ENCODE assay signal across 8 cellular contexts in the genomic region with DNA sequence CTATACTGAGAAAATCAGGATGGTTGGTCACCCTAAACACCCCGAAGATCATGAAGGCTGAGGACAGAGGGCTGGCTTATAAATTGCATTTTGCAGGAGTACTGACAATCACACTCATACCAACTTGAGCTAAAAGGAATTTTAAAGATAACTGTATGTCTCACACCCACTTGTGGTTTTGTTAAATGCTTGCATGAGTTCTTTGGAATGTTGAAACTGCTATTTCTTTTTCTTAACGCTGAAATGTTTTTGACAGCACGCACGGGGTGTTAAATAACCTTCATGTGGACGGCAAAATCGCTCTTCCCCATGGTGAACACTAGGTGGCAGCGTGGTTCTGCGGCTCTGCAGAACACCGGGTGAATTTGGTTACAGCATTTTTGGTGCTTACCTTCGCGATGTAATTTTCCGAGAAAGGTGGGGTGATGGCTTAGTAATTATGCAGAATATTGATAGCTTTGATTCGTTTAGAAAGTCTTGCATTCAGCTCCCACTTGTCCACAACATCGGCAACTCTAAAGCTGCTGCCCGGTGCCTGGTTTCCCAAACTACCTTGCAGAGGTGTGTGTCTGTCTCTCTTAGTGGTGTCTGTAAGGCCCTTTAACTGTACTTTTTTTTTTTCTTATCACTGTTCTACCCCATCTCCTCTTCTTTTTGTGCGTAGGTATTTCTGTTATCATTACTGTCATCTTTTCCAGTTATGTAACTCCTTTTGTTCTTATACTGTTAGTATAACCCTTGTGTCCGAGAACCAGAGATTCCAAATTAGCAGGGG. TPM values are rescaled to one million over a fixed set of nuclear protein-coding genes. Genes with fewer than 3 reads are reported as not detected.
DNase-seq lines count a peak whose midpoint lies in the region; ATAC-seq and TF ChIP-seq lines count a peak whose summit lies in the region.

No MANE protein-coding gene starts in this region.

- peaks cover 30% of the 10 kb centered on the region for H3K4me1 ChIP-seq in lower lobe of right lung

- in situ Hi-C loops in Caki2 (cut with HindIII; ENCODE audit: low pct_unique_long_range_greater_than_20kb, low sequenced_read_pairs): no loop called here

- intact Hi-C loops in lower lobe of right lung (cut with DNase I): loop anchor here (10.0 kb wide), 2 partner anchors 319 to 519 kb away; partner anchors contain the start of gene CEMIP

- no peak overlapping the region for H3K27ac ChIP-seq in lower lobe of right lung

- DNase-seq in Caki2 (ENCODE audit: low read depth) (peak; percentile 78), NCI-H446 treated with DMSO at 0.1 percent for 48 hours (lab: John Stamatoyannopoulos, UW) (peak; percentile 16), dermis blood vessel endothelial cell (peak; percentile 85), lower lobe of right lung (no peak), mesenteric fat pad (ENCODE audit: low spot score) (no peak)
- peak; percentile 66 for DNase-seq in activated CD4-positive, alpha-beta T cell treated with anti-CD3 and anti-CD28 coated beads for 48 hours
- peak; percentile 7 for DNase-seq in stimulated activated CD8-positive, alpha-beta memory T cell treated with anti-CD3 and anti-CD28 coated beads, Interleukin-12 subunit alpha, Interleukin-12 subunit beta, amount 100 ng/mL, for 4 hours (ENCODE audit: low read depth)

- H3K27me3 ChIP-seq in lower lobe of right lung (ENCODE audit: low read depth): peaks cover 3% of the 10 kb centered on the region

- H3K36me3 ChIP-seq in lower lobe of right lung: no peaks in the 10 kb centered on the region

- TF ChIP-seq CTCF in lower lobe of right lung (IDR thresholded peaks at IDR 0.05): peak; percentile 93

- peak; percentile 58 for ATAC-seq in HG02678 (IDR thresholded peaks at IDR 0.05; ENCODE audit: unreplicated experiment)
- ATAC-seq in lower lobe of right lung: peak; percentile 86 to 89

- no peak overlapping the region for H3K4me3 ChIP-seq in lower lobe of right lung

- H3K9me3 ChIP-seq in lower lobe of right lung: no peaks in the 10 kb centered on the region

RNA-seq across cellular contexts. Expression of gene ARNT2, which starts 51.7 kb away (rescaled TPM):
- 26.3 and 35.6 TPM in 2 replicates for total RNA-seq in Caki2 (2014; rRNA removed; shearing (Covaris generic); ENCODE audit: low replicate concordance)
- total RNA-seq in dermis blood vessel endothelial cell: 0.28 and 0.34 TPM in 2 replicates
- total RNA-seq in lower lobe of right lung: 11.4 TPM
- 1.8 TPM for total RNA-seq in mesenteric fat pad

Comparison
In these comparisons a context has a peak if more than half of its experiments do, and no peak if none do; other contexts are left out.
1. DNase-seq: peak in Caki2 (single experiment), NCI-H446 treated with DMSO at 0.1 percent for 48 hours (single experiment), activated CD4-positive, alpha-beta T cell treated with anti-CD3 and anti-CD28 coated beads for 48 hours (single experiment), dermis blood vessel endothelial cell (single experiment) and stimulated activated CD8-positive, alpha-beta memory T cell treated with anti-CD3 and anti-CD28 coated beads, Interleukin-12 subunit alpha, Interleukin-12 subunit beta, amount 100 ng/mL, for 4 hours (single experiment); none in lower lobe of right lung (single experiment) and mesenteric fat pad (single experiment).